8 cellular contexts compared by ENCODE assay signal in genomic region chr4:121950212-121950679, GRCh38. TPM values are rescaled to one million over a fixed set of nuclear protein-coding genes. Genes with fewer than 3 reads are reported as not detected.
DNase-seq lines count a peak whose midpoint lies in the region; ATAC-seq and TF ChIP-seq lines count a peak whose summit lies in the region.

No MANE protein-coding gene starts in this region.

- CTCF ChIA-PET in T-cell (lab: Charles Lee) = interaction anchor here (1.4 to 2.2 kb wide), 4 partner anchors 9 to 628 kb away, joined by 4 to 8 read pairs (median 7); no protein-coding TSS in a partner anchor

- no peaks in the 10 kb centered on the region for H3K36me3 ChIP-seq in adrenal gland (replicated peaks in 1 of 2)
- no peaks in the 10 kb centered on the region for H3K36me3 ChIP-seq in aorta (ENCODE audit: control insufficient read depth in 1 of 2, insufficient read depth in 2 of 2, low read length in 1 of 2)

- peak; percentile 23 to 58 (median 37) for TF ChIP-seq CTCF in adrenal gland (IDR thresholded peaks at IDR 0.05)

- peak overlapping the region in 1 of 2 donors; percentile 69 for H3K27ac Mint-ChIP-seq in T-cell

- intact Hi-C loops in adrenal gland (cut with DNase I) = no loop called here
- intact Hi-C loops in aorta (cut with DNase I) = no loop called here

- no peaks in the 10 kb centered on the region for H3K36me3 Mint-ChIP-seq in T-cell

- H3K9me3 Mint-ChIP-seq in T-cell = no peaks in the 10 kb centered on the region

- H3K27ac ChIP-seq in adrenal gland (no peak overlapping the region), aorta (ENCODE audit: low read depth in 1 of 2, low read length in 2 of 2) (no peak overlapping the region)

- POLR2A ChIA-PET in T-cell (lab: Charles Lee) = no interaction called here

- peak overlapping the region; percentile 79 to 90 (median 87) for H3K4me3 Mint-ChIP-seq in T-cell

- H3K4me1 Mint-ChIP-seq in T-cell = peaks cover 14 to 22% (median 19%) of the 10 kb centered on the region in 3 donors

- DNase-seq in COLO829 (ENCODE audit: low spot score) (peak; percentile 71), T-cell (peak; percentile 46 to 84 (median 73)), adrenal gland (peak; percentile 29 to 82 (median 57)), hippocampal formation (lab: John Stamatoyannopoulos, UW) (peak; percentile 41 to 65), retina (peak; percentile 93), aorta (peak; percentile 83 to 95)

- H3K9me3 ChIP-seq in adrenal gland (replicated peaks in 1 of 3) (no peaks in the 10 kb centered on the region), aorta (ENCODE audit: control insufficient read depth, low read length) (no peaks in the 10 kb centered on the region)

- TF ChIP-seq POLR2A in adrenal gland (IDR thresholded peaks at IDR 0.05) = no peak

- H3K27me3 ChIP-seq in adrenal gland (peaks cover 16% of the 10 kb centered on the region), aorta (ENCODE audit: control insufficient read depth in 1 of 2, insufficient read depth in 2 of 2, low read length in 1 of 2) (peaks cover 0 to 2% of the 10 kb centered on the region in 2 donors)

- H3K4me1 ChIP-seq in adrenal gland (replicated peaks in 1 of 2) (peaks cover 8 to 15% of the 10 kb centered on the region in 2 donors), aorta (ENCODE audit: control insufficient read depth in 1 of 2, insufficient read depth in 2 of 2, low read length in 2 of 2) (no peaks in the 10 kb centered on the region)

- WGBS in adrenal gland, 4 donors = 2 to 6% (median 4%) methylated on average over 27 to 34 of the region's 34 CpGs
- 2 to 4% methylated on average over 34 of the region's 34 CpGs for WGBS in aorta, 2 donors

- ATAC-seq in GM19455 (IDR thresholded peaks at IDR 0.05; ENCODE audit: unreplicated experiment) (peak; percentile 81), HG03571 (IDR thresholded peaks at IDR 0.05; ENCODE audit: unreplicated experiment) (peak; percentile 88), T-cell (replicated peaks in 1 of 4) (peak; percentile 81 to 85 (median 84)), aorta (ENCODE audit: low FRiP score) (peak; percentile 89)

- peaks cover 11 to 44% of the 10 kb centered on the region in 2 donors for H3K27me3 Mint-ChIP-seq in T-cell

- H3K4me3 ChIP-seq in adrenal gland = peak overlapping the region in 2 of 4 donors; percentile 36 to 47
- peak overlapping the region in 1 of 2 donors; percentile 69 for H3K4me3 ChIP-seq in aorta (ENCODE audit: low read length in 2 of 2)

RNA-seq across cellular contexts. Expression of gene TRPC3, which starts 1.6 kb away (rescaled TPM):
- total RNA-seq in T-cell (under 1 TPM in 4 of 5 donors, not detected in 1; 0.18 to 0.59 (median 0.33) TPM), adrenal gland (1 to 10 TPM in 1 of 8 donors, under 1 TPM in 6, not detected in 1; 0.07 to 2.1 (median 0.13) TPM), aorta (1 to 10 TPM in 1 of 2 donors, under 1 TPM in 1; 0.26 to 1.3 TPM)
- polyA plus RNA-seq in adrenal gland (under 1 TPM; 0.07 to 0.22 (median 0.08) TPM), aorta (not detected)
